In genomic region chr11:70532728-70533127, GRCh38 we compare ENCODE assay signal across 27 cellular contexts.
DNase-seq lines count a peak whose midpoint lies in the region; ATAC-seq and TF ChIP-seq lines count a peak whose summit lies in the region.
"Had no signal": no experiment of that assay in that cellular context is flagged by ENCODE, and none has a peak within 500 bp of the region (broad histone marks: within the 10 kb centered on the region; RNA-seq: fewer than 3 reads in every experiment).

No MANE protein-coding gene starts in this region.

- H3K9me3 Mint-ChIP-seq in glutamatergic neuron (ENCODE audit: unreplicated experiment), result peaks cover 10% of the 10 kb centered on the region

- H3K4me3 ChIP-seq in SJCRH30 (no peak overlapping the region), suprapubic skin (no peak overlapping the region)
- H3K4me3 ChIP-seq: MG63, psoas muscle, SK-N-MC, thoracic aorta, uterus had no signal

- peaks cover 7% of the 10 kb centered on the region for H3K4me1 Mint-ChIP-seq in glutamatergic neuron (ENCODE audit: low read depth, unreplicated experiment)
- H3K4me1 Mint-ChIP-seq: activated naive CD8-positive, alpha-beta T cell treated with anti-CD3 and anti-CD28 coated beads, Interleukin-2, amount 50 U/mL, for 24 hours; CD4-positive, alpha-beta memory T cell; T-helper 17 cell had no signal

- intact Hi-C loops in posterior vena cava (cut with DNase I), result no loop called here

- no peaks in the 10 kb centered on the region for H3K36me3 ChIP-seq in SJCRH30
- no peaks in the 10 kb centered on the region for H3K36me3 ChIP-seq in suprapubic skin
- H3K36me3 ChIP-seq: MG63, neutrophil, thoracic aorta, uterus had no signal

- H3K27me3 Mint-ChIP-seq in glutamatergic neuron (ENCODE audit: unreplicated experiment), result peaks cover 6% of the 10 kb centered on the region

- WGBS in suprapubic skin, result 66% methylated on average over 15 of the region's 15 CpGs

- H3K9me3 ChIP-seq in SJCRH30 (replicated peaks), result no peaks in the 10 kb centered on the region
- no peaks in the 10 kb centered on the region for H3K9me3 ChIP-seq in suprapubic skin
- H3K9me3 ChIP-seq: MG63, neutrophil, psoas muscle, thoracic aorta, uterus had no signal

- TF ChIP-seq EP300 in suprapubic skin (IDR thresholded peaks at IDR 0.05), result no peak

- H3K27ac Mint-ChIP-seq in glutamatergic neuron (ENCODE audit: unreplicated experiment), result peak overlapping the region; percentile 48
- H3K27ac Mint-ChIP-seq: activated naive CD8-positive, alpha-beta T cell treated with anti-CD3 and anti-CD28 coated beads, Interleukin-2, amount 50 U/mL, for 24 hours; CD4-positive, alpha-beta memory T cell; T-helper 17 cell had no signal

- H3K4me3 Mint-ChIP-seq in glutamatergic neuron (ENCODE audit: unreplicated experiment), result no peak overlapping the region
- H3K4me3 Mint-ChIP-seq: activated naive CD8-positive, alpha-beta T cell treated with anti-CD3 and anti-CD28 coated beads, Interleukin-2, amount 50 U/mL, for 24 hours; CD4-positive, alpha-beta memory T cell; T-helper 17 cell had no signal

- peaks cover 5% of the 10 kb centered on the region for H3K36me3 Mint-ChIP-seq in glutamatergic neuron (ENCODE audit: unreplicated experiment)
- H3K36me3 Mint-ChIP-seq: CD4-positive, alpha-beta memory T cell had no signal

- no peak for ATAC-seq in GM21526 (IDR thresholded peaks at IDR 0.05; ENCODE audit: low FRiP score, unreplicated experiment)
- ATAC-seq in HG03108 (IDR thresholded peaks at IDR 0.05; ENCODE audit: unreplicated experiment), result no peak
- ATAC-seq: activated naive CD8-positive, alpha-beta T cell treated with anti-CD3 and anti-CD28 coated beads, Interleukin-2, amount 50 U/mL, for 24 hours; psoas muscle; stimulated activated naive CD8-positive, alpha-beta T cell treated with anti-CD3 and anti-CD28 coated beads, Interleukin-15, Interleukin-2, amounts not matched to agents 100 U/mL and 50 U/mL, for 24 hours; T-helper 17 cell had no signal

- H3K27ac ChIP-seq in SJCRH30 (peak overlapping the region; percentile 88), suprapubic skin (no peak overlapping the region)
- H3K27ac ChIP-seq: 22Rv1, neutrophil, psoas muscle, SK-N-MC, thoracic aorta, uterus had no signal

- DNase-seq in NCI-H526 (lab: John Stamatoyannopoulos, UW) (peak; percentile 73 to 88), NCI-H526 treated with DMSO at 0.1 percent for 48 hours (lab: John Stamatoyannopoulos, UW) (no peak), SJCRH30 (peak; percentile 32 to 47), glutamatergic neuron (no peak), posterior vena cava (ENCODE audit: low spot score) (peak; percentile 29), suprapubic skin (ENCODE audit: low spot score in 2 of 2) (no peak)
- DNase-seq: activated CD4-positive, alpha-beta T cell treated with anti-CD3 and anti-CD28 coated beads for 4 hours; activated gamma-delta T cell; activated naive CD8-positive, alpha-beta T cell treated with anti-CD3 and anti-CD28 coated beads, Interleukin-2, amount 50 U/mL, for 24 hours; activated T-cell treated with anti-CD3 and anti-CD28 coated beads for 4 hours; AML-193; CD4-positive, alpha-beta memory T cell; kidney glomerular epithelial cell; MG63; NCI-H2081 treated with DMSO at 0.1 percent for 48 hours; NCI-H226; NCI-H748 treated with DMSO at 0.1 percent for 48 hours; stimulated activated naive CD8-positive, alpha-beta T cell treated with anti-CD3 and anti-CD28 coated beads, Interleukin-15, Interleukin-2, amounts not matched to agents 100 U/mL and 50 U/mL, for 24 hours; T-helper 17 cell; uterus had no signal

- TF ChIP-seq CTCF in glutamatergic neuron (IDR thresholded peaks at IDR 0.05; ENCODE audit: partially characterized antibody, unreplicated experiment), result no peak
- TF ChIP-seq CTCF in suprapubic skin (IDR thresholded peaks at IDR 0.05), result no peak

- H3K27me3 ChIP-seq in SJCRH30 (no peaks in the 10 kb centered on the region), suprapubic skin (peaks cover 2% of the 10 kb centered on the region)
- H3K27me3 ChIP-seq: MG63, neutrophil, uterus had no signal

- TF ChIP-seq POLR2A in suprapubic skin (IDR thresholded peaks at IDR 0.05), result no peak

- peaks cover 20% of the 10 kb centered on the region for H3K4me1 ChIP-seq in SJCRH30
- H3K4me1 ChIP-seq in suprapubic skin, result no peaks in the 10 kb centered on the region
- H3K4me1 ChIP-seq: psoas muscle, uterus had no signal

Comparison
In these comparisons a context has a peak if more than half of its experiments do, and no peak if none do; other contexts are left out.
1. DNase-seq: peak in NCI-H526 (2 of 2), SJCRH30 (2 of 2) and posterior vena cava (single experiment); none in NCI-H526 treated with DMSO at 0.1 percent for 48 hours (single experiment), glutamatergic neuron (single experiment) and suprapubic skin (0 of 2).